27 cellular contexts compared by ENCODE assay signal in the genomic region with DNA sequence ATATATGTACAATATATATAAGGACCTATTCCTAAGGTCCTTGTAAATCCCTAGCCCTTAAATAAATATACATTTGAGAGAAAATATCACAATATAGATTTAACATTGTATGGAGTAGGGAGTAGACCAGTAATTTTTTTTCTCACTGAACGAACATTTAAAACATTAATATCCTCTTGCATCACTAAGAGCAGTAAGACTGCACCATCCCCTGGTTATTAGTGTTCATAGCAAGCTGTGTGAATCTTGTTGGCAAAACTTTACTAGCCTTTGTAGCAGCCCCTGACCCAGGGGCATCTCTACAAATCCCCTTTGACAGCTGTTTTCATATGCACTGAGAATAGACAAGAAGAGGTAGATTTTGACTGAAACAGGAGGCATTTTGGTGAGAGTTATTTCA.
DNase-seq lines count a peak whose midpoint lies in the region; TF ChIP-seq lines count a peak whose summit lies in the region.
"Had no signal": no experiment of that assay in that cellular context is flagged by ENCODE, and none has a peak within 500 bp of the region (broad histone marks: within the 10 kb centered on the region; RNA-seq: fewer than 3 reads in every experiment).

No MANE protein-coding gene starts in this region.

- TF ChIP-seq CTCF in VCaP (conservative IDR thresholded peaks at IDR 0.05) (peak; percentile 39; the same call in 1 of the 2 replicates), hepatocyte (IDR thresholded peaks at IDR 0.05; ENCODE audit: poor library complexity) (peak; percentile 30), nephron (IDR thresholded peaks at IDR 0.05; ENCODE audit: unreplicated experiment in 3 of 3) (peak; percentile 21 to 35 (median 31))

- H2AFZ ChIP-seq in hepatocyte: no peak overlapping the region
- H2AFZ ChIP-seq: GM23248 had no signal

- no peaks in the 10 kb centered on the region for H4K20me1 ChIP-seq in hepatocyte (ENCODE audit: insufficient read depth, poor library complexity, severe bottlenecking)

- H3K9me2 ChIP-seq in hepatocyte (replicated peaks; ENCODE audit: insufficient read depth): no peaks in the 10 kb centered on the region

- peak; percentile 8 for DNase-seq in DMS53 (lab: John Stamatoyannopoulos, UW)
- DNase-seq in DMS53 treated with DMSO at 0.1 percent for 48 hours (lab: John Stamatoyannopoulos, UW; ENCODE audit: unreplicated experiment): no peak
- DNase-seq in hepatocyte (ENCODE audit: low spot score): no peak
- no peak for DNase-seq in HEK293T (ENCODE audit: extremely low spot score)
- DNase-seq in NCI-H187 treated with DMSO at 0.1 percent for 48 hours (lab: John Stamatoyannopoulos, UW): no peak
- no peak for DNase-seq in NCI-H146 treated with DMSO at 0.1 percent for 48 hours (lab: John Stamatoyannopoulos, UW; ENCODE audit: unreplicated experiment)
- DNase-seq: 8988T; activated CD4-positive, alpha-beta T cell treated with anti-CD3 and anti-CD28 coated beads for 36 hours; aorta; Caco-2; cortex of kidney; DND-41; effector memory CD4-positive, alpha-beta T cell; erythroblast; GM23248; KBM-7; MM.1S; NCI-H2029 treated with DMSO at 0.1 percent for 48 hours; NCI-H524 treated with DMSO at 0.1 percent for 48 hours; ovary; small intestine; stimulated activated naive CD4-positive, alpha-beta T cell had no signal

- H3K4me1 Mint-ChIP-seq in nephron: no peaks in the 10 kb centered on the region
- H3K4me1 Mint-ChIP-seq: activated CD4-positive, alpha-beta T cell treated with anti-CD3 and anti-CD28 coated beads for 36 hours; neural crest cell had no signal

- no peaks in the 10 kb centered on the region for H3K36me3 ChIP-seq in hepatocyte (replicated peaks; ENCODE audit: insufficient read depth, low read depth)
- H3K36me3 ChIP-seq: ovary had no signal

- no peaks in the 10 kb centered on the region for H3K4me1 ChIP-seq in hepatocyte (ENCODE audit: insufficient read depth)
- H3K4me1 ChIP-seq: Caco-2 had no signal

- peaks cover 8% of the 10 kb centered on the region for H3K9me3 Mint-ChIP-seq in nephron

- H3K36me3 Mint-ChIP-seq in nephron (ENCODE audit: low read depth): no peaks in the 10 kb centered on the region
- H3K36me3 Mint-ChIP-seq: activated naive CD8-positive, alpha-beta T cell had no signal

- no peak overlapping the region for H3K27ac Mint-ChIP-seq in nephron
- H3K27ac Mint-ChIP-seq: activated CD4-positive, alpha-beta T cell treated with anti-CD3 and anti-CD28 coated beads for 36 hours; activated naive CD8-positive, alpha-beta T cell had no signal

- no peak overlapping the region for H3K4me2 ChIP-seq in hepatocyte

- H3K27me3 ChIP-seq in hepatocyte: no peaks in the 10 kb centered on the region
- H3K27me3 ChIP-seq: ovary had no signal

- POLR2A ChIA-PET in HEK293T (lab: Yijun Ruan, JAX): no interaction called here

- no peaks in the 10 kb centered on the region for H3K9me3 ChIP-seq in hepatocyte (ENCODE audit: low read depth)
- H3K9me3 ChIP-seq: Caco-2, ovary had no signal

- CTCF ChIA-PET in HEK293T (lab: Yijun Ruan, JAX): interaction anchor here (0.7 kb wide), 1 partner anchor 588 kb away, joined by 4 read pairs; no protein-coding TSS in a partner anchor

- 38% methylated on average over 1 of the region's 1 CpG for WGBS in hepatocyte (ENCODE audit: low lambda C conversion rate, missing lambda C conversion rate)

- H3K4me3 ChIP-seq in hepatocyte: no peak overlapping the region
- H3K4me3 ChIP-seq: GM23248, ovary had no signal

- H3K79me2 ChIP-seq in hepatocyte: no peaks in the 10 kb centered on the region

- H3K4me3 Mint-ChIP-seq in nephron: no peak overlapping the region
- H3K4me3 Mint-ChIP-seq: activated CD4-positive, alpha-beta T cell treated with anti-CD3 and anti-CD28 coated beads for 36 hours; activated naive CD8-positive, alpha-beta T cell; neural crest cell had no signal

- H3K27me3 Mint-ChIP-seq in nephron (ENCODE audit: low read depth): no peaks in the 10 kb centered on the region

- H3K27ac ChIP-seq in VCaP (no peak overlapping the region), hepatocyte (no peak overlapping the region)
- H3K27ac ChIP-seq: C4-2B, GM23248, ovary had no signal

TF ChIP-seq in HEK293T, 16 proteins besides CTCF, POLR2A, EP300 and RAD21:
- TF ChIP-seq TARDBP (IDR thresholded peaks at IDR 0.05) (no peak), L3MBTL2 (conservative IDR thresholded peaks at IDR 0.05) (no peak), CTBP1 (IDR thresholded peaks at IDR 0.05; ENCODE audit: borderline replicate concordance) (no peak), ELF4 (IDR thresholded peaks at IDR 0.05) (no peak), SUZ12 (IDR thresholded peaks at IDR 0.05) (no peak), NFRKB (IDR thresholded peaks at IDR 0.05) (no peak), BHLHE40 (IDR thresholded peaks at IDR 0.05; ENCODE audit: borderline replicate concordance) (no peak), FOXM1 (IDR thresholded peaks at IDR 0.05; ENCODE audit: borderline replicate concordance) (no peak), LEF1 (IDR thresholded peaks at IDR 0.05; ENCODE audit: borderline replicate concordance) (no peak), ZNF384 (IDR thresholded peaks at IDR 0.05) (no peak), FOXK2 (IDR thresholded peaks at IDR 0.05) (no peak), HDGF (IDR thresholded peaks at IDR 0.05; ENCODE audit: borderline replicate concordance) (no peak), FOXA1 (IDR thresholded peaks at IDR 0.05) (no peak), ARNT (IDR thresholded peaks at IDR 0.05) (no peak), SP1 (IDR thresholded peaks at IDR 0.05) (no peak)
- TF ChIP-seq, protein P1, sequence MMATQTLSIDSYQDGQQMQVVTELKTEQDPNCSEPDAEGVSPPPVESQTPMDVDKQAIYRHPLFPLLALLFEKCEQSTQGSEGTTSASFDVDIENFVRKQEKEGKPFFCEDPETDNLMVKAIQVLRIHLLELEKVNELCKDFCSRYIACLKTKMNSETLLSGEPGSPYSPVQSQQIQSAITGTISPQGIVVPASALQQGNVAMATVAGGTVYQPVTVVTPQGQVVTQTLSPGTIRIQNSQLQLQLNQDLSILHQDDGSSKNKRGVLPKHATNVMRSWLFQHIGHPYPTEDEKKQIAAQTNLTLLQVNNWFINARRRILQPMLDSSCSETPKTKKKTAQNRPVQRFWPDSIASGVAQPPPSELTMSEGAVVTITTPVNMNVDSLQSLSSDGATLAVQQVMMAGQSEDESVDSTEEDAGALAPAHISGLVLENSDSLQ (IDR thresholded peaks at IDR 0.05): no peak
